ENCODE assay signal across 8 cellular contexts in the genomic region with DNA sequence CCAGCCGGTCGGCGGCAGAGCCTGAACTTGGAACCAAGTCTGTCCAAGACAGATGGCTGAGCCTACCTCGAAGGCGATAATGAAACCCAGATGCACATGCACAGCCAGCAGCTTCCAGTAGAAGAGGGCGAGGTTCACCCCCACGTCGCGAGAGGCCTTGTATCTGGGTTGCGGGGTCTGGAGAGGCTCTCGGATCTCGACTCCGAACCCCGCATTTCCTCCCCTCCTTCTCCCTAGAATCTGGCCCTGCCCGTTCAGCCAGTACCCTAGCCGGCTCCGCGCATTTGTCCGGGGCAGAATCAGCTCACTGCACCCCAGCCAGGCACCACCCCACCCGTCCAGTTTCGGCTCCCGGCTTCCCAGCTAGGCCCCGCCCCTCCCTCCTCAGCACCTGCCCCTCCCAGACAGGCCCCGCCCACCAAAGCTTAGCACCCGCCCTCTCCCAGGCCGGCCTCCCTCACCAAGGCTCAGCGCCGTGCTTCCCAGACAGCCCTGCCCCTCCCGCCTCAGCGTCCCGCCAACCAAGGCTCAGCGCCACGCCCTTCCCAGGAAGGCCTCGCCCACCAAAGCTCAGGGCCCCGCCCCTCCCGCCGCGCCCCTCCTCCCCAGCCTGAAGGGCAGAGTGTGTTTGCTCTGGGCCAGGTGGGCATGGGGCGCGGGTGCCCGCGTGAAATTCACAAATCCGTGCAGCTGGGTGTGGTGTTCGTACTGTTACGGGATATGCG. TPM values are rescaled to one million over a fixed set of nuclear protein-coding genes. Genes with fewer than 3 reads are reported as not detected.
DNase-seq lines count a peak whose midpoint lies in the region; ATAC-seq and TF ChIP-seq lines count a peak whose summit lies in the region.

No MANE protein-coding gene starts in this region.

- H3K4me2 ChIP-seq in neural cell (ENCODE audit: low read length) = no peak overlapping the region

- no peak for TF ChIP-seq CTCF in fibroblast of villous mesenchyme (IDR thresholded peaks at IDR 0.05; ENCODE audit: insufficient read depth, low read depth, low read length)
- TF ChIP-seq CTCF in neural cell (IDR thresholded peaks at IDR 0.05; ENCODE audit: poor library complexity, severe bottlenecking) = no peak

- DNase-seq in DMS53 treated with DMSO at 0.1 percent for 48 hours (lab: John Stamatoyannopoulos, UW; ENCODE audit: unreplicated experiment) (peak; percentile 90), Kasumi-1 (lab: John Stamatoyannopoulos, UW) (peak; percentile 83), fibroblast of villous mesenchyme (ENCODE audit: low read depth) (peak; percentile 97)
- DNase-seq in activated effector memory CD4-positive, alpha-beta T cell treated with anti-CD3 and anti-CD28 coated beads, Interleukin-2, amount 50 U/mL, for 16 hours = peak; percentile 97
- DNase-seq in stimulated activated naive CD8-positive, alpha-beta T cell treated with anti-CD3 and anti-CD28 coated beads, Interleukin-15, Interleukin-2, amounts not matched to agents 100 U/mL and 50 U/mL, for 24 hours = peak; percentile 96

- peaks cover 24% of the 10 kb centered on the region for H3K27me3 ChIP-seq in neural cell (ENCODE audit: insufficient read depth, low read depth, low read length)

- no peak overlapping the region for H2AFZ ChIP-seq in neural cell (ENCODE audit: low read depth, low read length)

- no peak for TF ChIP-seq EP300 in neural cell (conservative IDR thresholded peaks at IDR 0.05; ENCODE audit: poor library complexity, severe bottlenecking)

- H3K27ac ChIP-seq in neural cell (ENCODE audit: low read length) = no peak overlapping the region

- no peak for TF ChIP-seq RAD21 in neural cell (conservative IDR thresholded peaks at IDR 0.05)

- H3F3A ChIP-seq in neural cell (ENCODE audit: insufficient read depth, low read length, poor library complexity, severe bottlenecking) = no peaks in the 10 kb centered on the region

- no peak overlapping the region for H3K9ac ChIP-seq in neural cell (ENCODE audit: low read length)

- no peaks in the 10 kb centered on the region for H3K9me3 ChIP-seq in neural cell (ENCODE audit: low read length)

- H3K4me3 ChIP-seq in fibroblast of villous mesenchyme (ENCODE audit: low read depth, low read length) = peak overlapping the region; percentile 65
- H3K4me3 ChIP-seq in neural cell (ENCODE audit: low read length) = peak overlapping the region; percentile 33

- no peaks in the 10 kb centered on the region for H3K36me3 ChIP-seq in neural cell (ENCODE audit: insufficient read depth, low read length)

- peak; percentile 88 for ATAC-seq in GM21737 (IDR thresholded peaks at IDR 0.05; ENCODE audit: unreplicated experiment)
- ATAC-seq in stimulated activated naive CD8-positive, alpha-beta T cell treated with anti-CD3 and anti-CD28 coated beads, Interleukin-15, Interleukin-2, amounts not matched to agents 100 U/mL and 50 U/mL, for 24 hours = peak; percentile 98

- H4K20me1 ChIP-seq in neural cell (ENCODE audit: insufficient read depth) = no peaks in the 10 kb centered on the region

- no peaks in the 10 kb centered on the region for H3K9me2 ChIP-seq in neural cell (ENCODE audit: insufficient read depth, low read length)

- no peaks in the 10 kb centered on the region for H3K79me2 ChIP-seq in neural cell (replicated peaks; ENCODE audit: insufficient read depth, low read length)

- TF ChIP-seq POLR2A in Raji (IDR thresholded peaks at IDR 0.05; ENCODE audit: insufficient read depth, low read depth, low read length) = peak; percentile 53

TF ChIP-seq in neural cell, 6 proteins besides CTCF, POLR2A, EP300 and RAD21:
- no peak for TF ChIP-seq POLR2AphosphoS5 (IDR thresholded peaks at IDR 0.05)
- TF ChIP-seq EZH2 (IDR thresholded peaks at IDR 0.05; ENCODE audit: borderline replicate concordance, insufficient read depth, low read length, poor library complexity, severe bottlenecking) = no peak
- no peak for TF ChIP-seq TAF1 (IDR thresholded peaks at IDR 0.05; ENCODE audit: low read depth)
- no peak for TF ChIP-seq MXI1 (conservative IDR thresholded peaks at IDR 0.05; ENCODE audit: poor library complexity, severe bottlenecking)
- no peak for TF ChIP-seq SMC3 (conservative IDR thresholded peaks at IDR 0.05; ENCODE audit: poor library complexity)
- no peak for TF ChIP-seq REST (IDR thresholded peaks at IDR 0.05; ENCODE audit: borderline replicate concordance)

RNA-seq across cellular contexts. Expression of gene ARHGEF19, which starts 4.8 kb away (rescaled TPM):
- total RNA-seq in fibroblast of villous mesenchyme = 9.9 and 11.6 TPM in 2 replicates
- 0.93 and 2.1 TPM in 2 replicates for polyA plus RNA-seq in neural cell
- polyA minus RNA-seq in neural cell = 0.46 and 1.2 TPM in 2 replicates

RNA-seq across cellular contexts. Expression of gene CPLANE2, which starts 19.8 kb away (rescaled TPM):
- total RNA-seq in fibroblast of villous mesenchyme = 13.0 and 15.1 TPM in 2 replicates
- 5.7 and 8.2 TPM in 2 replicates for polyA plus RNA-seq in neural cell
- polyA minus RNA-seq in neural cell = 18.5 and 19.7 TPM in 2 replicates
